Comparison of ENCODE assay signal across 8 cellular contexts in the genomic region with DNA sequence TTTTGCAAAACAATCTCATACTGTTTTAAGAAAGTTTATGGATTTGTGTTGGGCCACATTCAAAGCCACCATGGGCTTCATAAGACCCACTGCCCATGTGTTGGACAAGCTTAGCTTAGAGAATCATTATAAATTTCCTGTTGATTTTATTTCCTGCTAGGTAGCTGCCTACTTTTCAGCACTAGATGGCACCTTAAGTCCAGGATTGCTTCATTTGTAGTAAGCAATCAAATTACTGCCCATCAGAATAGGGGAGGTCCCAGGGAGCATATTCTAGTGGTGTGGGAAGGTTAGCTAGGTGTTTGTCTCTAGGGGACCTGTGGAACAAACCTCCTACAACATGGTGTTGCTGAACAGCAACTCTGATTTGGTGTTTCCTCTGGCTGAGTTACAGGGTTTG. TPM values are rescaled to one million over a fixed set of nuclear protein-coding genes. Genes with fewer than 3 reads are reported as not detected.
DNase-seq lines count a peak whose midpoint lies in the region; ATAC-seq, FAIRE-seq and TF ChIP-seq lines count a peak whose summit lies in the region.

No MANE protein-coding gene starts in this region.

- no peaks in the 10 kb centered on the region for H3K79me2 ChIP-seq in H1 (ENCODE audit: control insufficient read depth in 1 of 2, insufficient read depth in 2 of 2, low read length in 2 of 2)

- H2BK15ac ChIP-seq in H1 (ENCODE audit: low read length) = peak overlapping the region; percentile 81; the same call in 1 of the 2 replicates

- no peaks in the 10 kb centered on the region for H3K79me1 ChIP-seq in H1 (ENCODE audit: low read depth, low read length)

- ATAC-seq in HG03175 (IDR thresholded peaks at IDR 0.05; ENCODE audit: unreplicated experiment) (no peak), GM18909 (IDR thresholded peaks at IDR 0.05; ENCODE audit: poor library complexity, unreplicated experiment) (no peak)
- no peak for ATAC-seq in activated T-helper 17 cell treated with anti-CD3 and anti-CD28 coated beads, Interleukin-2, amount 50 U/mL, for 72 hours (replicated peaks)

- no peak overlapping the region for H4K91ac ChIP-seq in H1 (replicated peaks; ENCODE audit: insufficient read length, low read length)

- no peaks in the 10 kb centered on the region for H3K4me1 Mint-ChIP-seq in activated T-helper 17 cell treated with anti-CD3 and anti-CD28 coated beads, Interleukin-2, amount 50 U/mL, for 72 hours

- no peak overlapping the region for H3K18ac ChIP-seq in H1 (ENCODE audit: extremely low read depth, low read length)

- peaks cover 4% of the 10 kb centered on the region for H3K9me3 Mint-ChIP-seq in activated T-helper 17 cell treated with anti-CD3 and anti-CD28 coated beads, Interleukin-2, amount 50 U/mL, for 72 hours

- H2BK5ac ChIP-seq in H1 (ENCODE audit: low read depth, low read length) = no peak overlapping the region

- H2BK12ac ChIP-seq in H1 (ENCODE audit: low read depth, low read length) = no peak overlapping the region

- POLR2A ChIA-PET in H1 (lab: Charles Lee; ENCODE audit: partially characterized antibody) = no interaction called here

- peaks cover 20% of the 10 kb centered on the region for H3K27me3 Mint-ChIP-seq in activated T-helper 17 cell treated with anti-CD3 and anti-CD28 coated beads, Interleukin-2, amount 50 U/mL, for 72 hours

- H3K4ac ChIP-seq in H1 (replicated peaks; ENCODE audit: insufficient read length, low read depth, low read length) = no peak overlapping the region

- H3K36me3 Mint-ChIP-seq in activated T-helper 17 cell treated with anti-CD3 and anti-CD28 coated beads, Interleukin-2, amount 50 U/mL, for 72 hours (ENCODE audit: low read depth) = no peaks in the 10 kb centered on the region

- H4K8ac ChIP-seq in H1 (ENCODE audit: extremely low read depth, insufficient read depth, low read length) = 0 out of 2 replicates have a peak overlapping the region, but pooled peaks have one; percentile 14

- peak; percentile 76 for FAIRE-seq in H1 (lab: Jason Lieb, UNC)

- no peak overlapping the region for H3K27ac ChIP-seq in H1 (ENCODE audit: low read depth, low read length)
- H3K27ac ChIP-seq in testis = no peak overlapping the region

- TF ChIP-seq EP300 in H1 (IDR thresholded peaks at IDR 0.05; ENCODE audit: borderline replicate concordance in 1 of 2, low read depth in 2 of 2, low read length in 2 of 2) = no peak

- intact Hi-C loops in testis (cut with DNase I; ENCODE audit: low total_unique reads) = no loop called here

- H3K27ac Mint-ChIP-seq in activated T-helper 17 cell treated with anti-CD3 and anti-CD28 coated beads, Interleukin-2, amount 50 U/mL, for 72 hours = no peak overlapping the region

- H3K27me3 ChIP-seq in H1 (replicated peaks in 1 of 4; ENCODE audit: control insufficient read depth in 3 of 4, extremely low read depth in 1 of 4, insufficient read depth in 3 of 4, low read length in 3 of 4) = no peaks in the 10 kb centered on the region; a peak in 1 of 7 replicates
- H3K27me3 ChIP-seq in testis = no peaks in the 10 kb centered on the region

- no peak overlapping the region for H4K5ac ChIP-seq in H1 (ENCODE audit: insufficient read length, low read depth, low read length)

- no peak overlapping the region for H2BK120ac ChIP-seq in H1 (replicated peaks; ENCODE audit: low read depth, low read length)

- H2AK5ac ChIP-seq in H1 (ENCODE audit: low read depth, low read length) = no peak overlapping the region

- peaks cover 0 to 2% of the 10 kb centered on the region in 2 experiments; a peak in 1 of 4 replicates for H3K9me3 ChIP-seq in H1 (ENCODE audit: insufficient read depth in 2 of 2, low read depth in 1 of 2, low read length in 1 of 2)
- H3K9me3 ChIP-seq in testis = no peaks in the 10 kb centered on the region

- H2BK20ac ChIP-seq in H1 (ENCODE audit: low read length) = 0 out of 2 replicates have a peak overlapping the region, but pooled peaks have one; percentile 32

- H3K36me3 ChIP-seq in H1 (ENCODE audit: control insufficient read depth in 2 of 4, insufficient read depth in 4 of 4, low read length in 3 of 4) = no peaks in the 10 kb centered on the region
- no peaks in the 10 kb centered on the region for H3K36me3 ChIP-seq in testis (ENCODE audit: low read depth, missing control alignments)

- H3K4me1 ChIP-seq in H1 (replicated peaks in 1 of 4; ENCODE audit: control insufficient read depth in 3 of 4, insufficient read depth in 4 of 4, low read length in 3 of 4) (no peaks in the 10 kb centered on the region), testis (peaks cover 16% of the 10 kb centered on the region)

- CTCF ChIA-PET in H1 (lab: Charles Lee; ENCODE audit: partially characterized antibody) = interaction anchor here (0.5 to 3.9 kb wide), 30 partner anchors 9 to 1903 kb away, joined by 3 to 24 read pairs (median 4); no protein-coding TSS in a partner anchor

- H3K4me3 ChIP-seq in H1 (ENCODE audit: extremely low read depth in 1 of 4, insufficient read depth in 2 of 4, low read depth in 3 of 4, low read length in 4 of 4) (no peak overlapping the region), testis (no peak overlapping the region)

- peak; percentile 94 for TF ChIP-seq RAD21 in H1 (IDR thresholded peaks at IDR 0.05 in 1 of 2, conservative IDR thresholded peaks at IDR 0.05 in 1 of 2; ENCODE audit: low read depth in 2 of 2, low read length in 2 of 2)

- no peaks in the 10 kb centered on the region for H4K20me1 ChIP-seq in H1 (replicated peaks in 1 of 2; ENCODE audit: control insufficient read depth in 1 of 2, insufficient read depth in 2 of 2, low read length in 2 of 2)

- no peak overlapping the region for H3K14ac ChIP-seq in H1 (ENCODE audit: insufficient read length)

- no peak overlapping the region for H3K4me3 Mint-ChIP-seq in activated T-helper 17 cell treated with anti-CD3 and anti-CD28 coated beads, Interleukin-2, amount 50 U/mL, for 72 hours

- H3K23me2 ChIP-seq in H1 (ENCODE audit: low read depth, low read length) = no peaks in the 10 kb centered on the region

- TF ChIP-seq CTCF in H1 (IDR thresholded peaks at IDR 0.05; ENCODE audit: control extremely low read depth in 1 of 3, insufficient read depth in 1 of 3, low read depth in 1 of 3, low read length in 3 of 3) (peak in 2 of 3 experiments; percentile 67 to 75; a peak in 3 of 4 replicates), testis (IDR thresholded peaks at IDR 0.05) (peak; percentile 16 to 48 (median 44))

- DNase-seq in NCI-H524 (lab: John Stamatoyannopoulos, UW) (peak; percentile 18 to 66), NCI-H524 treated with DMSO at 0.1 percent for 48 hours (lab: John Stamatoyannopoulos, UW) (no peak), NCI-H345 treated with DMSO at 0.1 percent for 48 hours (lab: John Stamatoyannopoulos, UW; ENCODE audit: unreplicated experiment) (peak; percentile 41), H1 (ENCODE audit: low read depth in 1 of 2, low spot score in 2 of 2) (peak in 1 of 2 experiments; percentile 48), testis (no peak)

- H3K4me2 ChIP-seq in H1 (ENCODE audit: insufficient read depth in 1 of 2, low read depth in 2 of 2, low read length in 2 of 2) = no peak overlapping the region

- no peak overlapping the region for H3K9ac ChIP-seq in H1 (replicated peaks in 1 of 4; ENCODE audit: extremely low read depth in 1 of 4, low read depth in 3 of 4, low read length in 3 of 4)

- 0 out of 2 replicates have a peak overlapping the region, but pooled peaks have one; percentile 4 for H2AFZ ChIP-seq in H1 (ENCODE audit: low read length)

- no peak overlapping the region for H3K23ac ChIP-seq in H1 (ENCODE audit: insufficient read length)

- no peak overlapping the region for H3K56ac ChIP-seq in H1 (replicated peaks; ENCODE audit: insufficient read length, low read depth, low read length)

- TF ChIP-seq POLR2A in H1 (IDR thresholded peaks at IDR 0.05; ENCODE audit: control extremely low read depth in 1 of 2, low read depth in 2 of 2, low read length in 2 of 2) (no peak), testis (IDR thresholded peaks at IDR 0.05) (no peak)

TF ChIP-seq in H1, 55 proteins besides CTCF, POLR2A, EP300 and RAD21:
- TF ChIP-seq SIRT6 (IDR thresholded peaks at IDR 0.05; ENCODE audit: low read length) (no peak), CEBPB (IDR thresholded peaks at IDR 0.05; ENCODE audit: low read depth, low read length) (peak; percentile 58; the same call in 1 of the 2 replicates)

RNA-seq across cellular contexts. Expression of gene DCDC2C, which starts 11.0 kb away (rescaled TPM):
- not detected in 2 replicates for total RNA-seq in H1 (2021; fragmentation: NEBNext Ultra II Directional; extraction: Animal tissue kit (Norgen Biotek cat#: 25700))
- polyA plus RNA-seq in H1 (2011; rRNA removed) = 0.50 and 0.91 TPM in 2 replicates
- 0.52 TPM for polyA plus RNA-seq in H1 (2011; cell fraction: cytosol; rRNA removed)
- 2.6 TPM for polyA plus RNA-seq in H1 (2011; cell fraction: nucleus; rRNA removed)
- polyA plus RNA-seq in H1 (2012, experiment 1 of 2) = 0.40 to 0.93 TPM (median 0.68 TPM) in 4 replicates
- polyA plus RNA-seq in H1 (2012, experiment 2 of 2) = not detected
- polyA plus RNA-seq in H1 (2013, experiment 1 of 2) = 0.04 TPM
- polyA plus RNA-seq in H1 (2013, experiment 2 of 2) = 0.09 TPM
- polyA minus RNA-seq in H1 (2011; rRNA and poly(A)+ RNA removed) = not detected in 2 replicates
- not detected for polyA minus RNA-seq in H1 (2011; cell fraction: cytosol; rRNA and poly(A)+ RNA removed)
- 3.4 TPM for polyA minus RNA-seq in H1 (2011; cell fraction: nucleus; rRNA and poly(A)+ RNA removed)
- total RNA-seq in testis = 10 to 100 TPM; 10.6 to 12.1 TPM
- polyA plus RNA-seq in testis (ENCODE audit: insufficient read depth, low read depth, low replicate concordance) = 9.9 TPM
- not detected for total RNA-seq in activated T-helper 17 cell treated with anti-CD3 and anti-CD28 coated beads, Interleukin-2, amount 50 U/mL, for 72 hours

RNA-seq across cellular contexts. Expression of gene ALLC, which starts 34.4 kb away (rescaled TPM):
- not detected in 2 replicates for total RNA-seq in H1 (2021; fragmentation: NEBNext Ultra II Directional; extraction: Animal tissue kit (Norgen Biotek cat#: 25700))
- polyA plus RNA-seq in H1 (2011; rRNA removed) (not detected in 2 replicates), testis (ENCODE audit: insufficient read depth, low read depth, low replicate concordance) (35.1 TPM)
- polyA plus RNA-seq in H1 (2011; cell fraction: cytosol; rRNA removed) = not detected
- polyA plus RNA-seq in H1 (2011; cell fraction: nucleus; rRNA removed) = not detected
- polyA plus RNA-seq in H1 (2012, experiment 1 of 2) = not detected in 4 replicates
- polyA plus RNA-seq in H1 (2012, experiment 2 of 2) = not detected
- not detected for polyA plus RNA-seq in H1 (2013, experiment 1 of 2)
- polyA plus RNA-seq in H1 (2013, experiment 2 of 2) = not detected
- not detected in 2 replicates for polyA minus RNA-seq in H1 (2011; rRNA and poly(A)+ RNA removed)
- polyA minus RNA-seq in H1 (2011; cell fraction: cytosol; rRNA and poly(A)+ RNA removed) = not detected
- not detected for polyA minus RNA-seq in H1 (2011; cell fraction: nucleus; rRNA and poly(A)+ RNA removed)
- 10 to 100 TPM in 1 of 2 donors, 1 to 10 TPM in 1; 8.1 to 18.5 TPM for total RNA-seq in testis
- total RNA-seq in activated T-helper 17 cell treated with anti-CD3 and anti-CD28 coated beads, Interleukin-2, amount 50 U/mL, for 72 hours = not detected

Comparison
In these comparisons a context has a peak if more than half of its experiments do, and no peak if none do; other contexts are left out.
1. DNase-seq: peak in NCI-H524 (2 of 2) and NCI-H345 treated with DMSO at 0.1 percent for 48 hours (single experiment); none in NCI-H524 treated with DMSO at 0.1 percent for 48 hours (single experiment) and testis (single experiment).
2. RNA of gene DCDC2C, which starts 11.0 kb away (total RNA-seq): 10.6 to 12.1 TPM in testis; not detected in H1 and not detected in activated T-helper 17 cell treated with anti-CD3 and anti-CD28 coated beads, Interleukin-2, amount 50 U/mL, for 72 hours; every median in the first group is over 10 times any median in the second.